ENCODE assay signal across 2 cellular contexts in the genomic region with DNA sequence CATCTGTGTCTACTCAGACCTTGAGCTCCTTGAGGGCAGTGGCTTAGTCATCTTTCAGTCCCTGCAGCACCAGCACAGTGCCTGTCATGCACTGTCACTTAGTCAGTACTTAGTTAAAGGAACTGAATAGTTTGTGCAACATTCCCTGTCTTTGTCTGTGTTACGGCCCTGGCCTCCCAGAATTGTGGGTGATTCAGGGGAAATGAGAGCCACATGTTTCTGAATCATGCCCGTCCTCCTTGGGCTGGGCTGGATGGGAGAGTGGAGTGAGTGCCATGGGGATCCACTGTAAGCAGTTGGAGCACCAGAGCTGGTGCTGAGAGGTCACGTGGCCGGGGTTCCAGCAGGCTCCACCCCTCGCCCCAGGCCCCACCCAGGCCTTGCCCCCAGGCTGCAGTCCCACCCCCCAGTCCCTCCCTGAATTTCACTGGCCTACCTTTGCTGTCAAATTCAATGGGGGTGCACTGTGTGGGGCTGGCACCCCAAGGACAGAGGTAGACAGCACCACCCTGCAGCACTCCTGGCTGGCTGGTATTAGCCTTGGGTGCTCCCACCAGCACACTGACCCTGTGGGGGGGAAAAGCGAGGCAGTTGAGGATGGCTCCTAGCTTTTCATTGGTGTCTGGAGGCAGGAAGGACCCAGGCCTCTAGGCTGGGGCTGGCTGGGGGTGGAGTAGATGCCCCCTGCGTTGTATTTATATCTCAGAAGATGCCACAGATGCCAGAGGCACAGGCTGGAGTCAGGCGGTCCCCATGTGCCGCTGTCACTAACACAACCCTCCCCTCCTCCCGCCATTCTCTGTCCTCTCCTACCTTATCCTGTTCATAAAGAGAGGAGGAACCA.
TF ChIP-seq lines count a peak whose summit lies in the region.

No MANE protein-coding gene starts in this region.

TF ChIP-seq in IMR-90, 13 proteins besides CTCF, POLR2A, EP300 and RAD21:
- TF ChIP-seq SMC3 (IDR thresholded peaks at IDR 0.05; ENCODE audit: low read depth, low read length) (no peak), BHLHE40 (IDR thresholded peaks at IDR 0.05; ENCODE audit: low read depth, low read length) (peak; percentile 55; the same call in 1 of the 2 replicates), RFX5 (IDR thresholded peaks at IDR 0.05; ENCODE audit: low read depth, low read length) (no peak), MAZ (IDR thresholded peaks at IDR 0.05; ENCODE audit: borderline replicate concordance, low read depth, low read length) (peak; percentile 54; the same call in 1 of the 2 replicates), CHD1 (IDR thresholded peaks at IDR 0.05; ENCODE audit: low read depth, low read length) (no peak), FOS (IDR thresholded peaks at IDR 0.05; ENCODE audit: low read depth, low read length) (peak; percentile 61; the same call in 1 of the 2 replicates), MXI1 (IDR thresholded peaks at IDR 0.05; ENCODE audit: borderline replicate concordance, low read depth, low read length) (peak; percentile 96), NFE2L2 (IDR thresholded peaks at IDR 0.05; ENCODE audit: low read depth, low read length) (peak; percentile 58), CEBPB (IDR thresholded peaks at IDR 0.05; ENCODE audit: low read depth, low read length) (peak; percentile 95), RCOR1 (IDR thresholded peaks at IDR 0.05; ENCODE audit: insufficient replicate concordance, low read length) (peak; percentile 47), MAFK (IDR thresholded peaks at IDR 0.05; ENCODE audit: low read depth, low read length) (peak; percentile 16; the same call in 1 of the 2 replicates)
- TF ChIP-seq, protein P1, sequence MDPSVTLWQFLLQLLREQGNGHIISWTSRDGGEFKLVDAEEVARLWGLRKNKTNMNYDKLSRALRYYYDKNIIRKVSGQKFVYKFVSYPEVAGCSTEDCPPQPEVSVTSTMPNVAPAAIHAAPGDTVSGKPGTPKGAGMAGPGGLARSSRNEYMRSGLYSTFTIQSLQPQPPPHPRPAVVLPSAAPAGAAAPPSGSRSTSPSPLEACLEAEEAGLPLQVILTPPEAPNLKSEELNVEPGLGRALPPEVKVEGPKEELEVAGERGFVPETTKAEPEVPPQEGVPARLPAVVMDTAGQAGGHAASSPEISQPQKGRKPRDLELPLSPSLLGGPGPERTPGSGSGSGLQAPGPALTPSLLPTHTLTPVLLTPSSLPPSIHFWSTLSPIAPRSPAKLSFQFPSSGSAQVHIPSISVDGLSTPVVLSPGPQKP (IDR thresholded peaks at IDR 0.05; ENCODE audit: borderline replicate concordance, low read depth, low read length), result no peak
- TF ChIP-seq, protein P2, sequence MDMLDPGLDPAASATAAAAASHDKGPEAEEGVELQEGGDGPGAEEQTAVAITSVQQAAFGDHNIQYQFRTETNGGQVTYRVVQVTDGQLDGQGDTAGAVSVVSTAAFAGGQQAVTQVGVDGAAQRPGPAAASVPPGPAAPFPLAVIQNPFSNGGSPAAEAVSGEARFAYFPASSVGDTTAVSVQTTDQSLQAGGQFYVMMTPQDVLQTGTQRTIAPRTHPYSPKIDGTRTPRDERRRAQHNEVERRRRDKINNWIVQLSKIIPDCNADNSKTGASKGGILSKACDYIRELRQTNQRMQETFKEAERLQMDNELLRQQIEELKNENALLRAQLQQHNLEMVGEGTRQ (IDR thresholded peaks at IDR 0.05; ENCODE audit: low read depth, low read length), result peak; percentile 92

TF ChIP-seq in endothelial cell of umbilical vein, 7 proteins besides CTCF, POLR2A, EP300 and RAD21:
- TF ChIP-seq EZH2 (IDR thresholded peaks at IDR 0.05; ENCODE audit: borderline replicate concordance, low read depth, low read length, severe bottlenecking) (no peak), JUN (IDR thresholded peaks at IDR 0.05; ENCODE audit: borderline replicate concordance, insufficient read depth, insufficient read length, low read depth) (peak; percentile 70), POLR2AphosphoS5 (IDR thresholded peaks at IDR 0.05; ENCODE audit: insufficient read depth, low read depth, low read length) (peak; percentile 77), FOS (IDR thresholded peaks at IDR 0.05; ENCODE audit: borderline replicate concordance, insufficient read depth, low read length) (peak; percentile 91), MYC (IDR thresholded peaks at IDR 0.05; ENCODE audit: low read depth, low read length) (peak; percentile 61), GATA2 (IDR thresholded peaks at IDR 0.05; ENCODE audit: insufficient read depth, insufficient read length, low read depth, low read length) (no peak)
- TF ChIP-seq, protein P3, sequence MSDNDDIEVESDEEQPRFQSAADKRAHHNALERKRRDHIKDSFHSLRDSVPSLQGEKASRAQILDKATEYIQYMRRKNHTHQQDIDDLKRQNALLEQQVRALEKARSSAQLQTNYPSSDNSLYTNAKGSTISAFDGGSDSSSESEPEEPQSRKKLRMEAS (IDR thresholded peaks at IDR 0.05; ENCODE audit: insufficient read depth, insufficient read length), result peak; percentile 84
